ENCODE assay signal across 24 cellular contexts in the genomic region with DNA sequence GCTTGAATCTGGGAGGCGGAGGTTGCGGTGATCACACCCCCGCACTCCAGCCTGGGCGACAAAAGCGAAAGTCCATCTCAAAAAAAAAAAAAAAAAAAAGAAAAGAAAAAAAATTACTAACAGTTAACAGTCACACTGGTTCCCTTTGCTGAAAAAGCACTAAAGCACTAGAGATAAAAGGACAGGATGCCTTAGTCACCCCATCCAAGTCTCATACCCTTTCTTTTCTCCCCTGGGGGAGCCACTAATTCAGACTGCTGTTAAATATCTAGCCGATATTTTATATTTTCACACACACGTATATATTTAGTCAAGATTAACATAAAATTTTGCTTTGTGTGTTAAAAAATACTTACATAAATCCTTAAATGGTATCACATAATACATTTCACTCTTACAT.
"Had no signal": no experiment of that assay in that cellular context is flagged by ENCODE, and none has a peak within 500 bp of the region (broad histone marks: within the 10 kb centered on the region; RNA-seq: fewer than 3 reads in every experiment).

No MANE protein-coding gene starts in this region.

- H3K9me3 ChIP-seq: esophagus muscularis mucosa, gastroesophageal sphincter, lower lobe of right lung, mucosa of descending colon had no signal

- H3K36me3 Mint-ChIP-seq: immature natural killer cell, naive B cell had no signal

- H3K27ac Mint-ChIP-seq: immature natural killer cell; mesothelial cell of epicardium; naive B cell; naive thymus-derived CD8-positive, alpha-beta T cell had no signal

- H3K27me3 ChIP-seq: dorsolateral prefrontal cortex, esophagus muscularis mucosa, foreskin keratinocyte, gastroesophageal sphincter, heart left ventricle, hepatocyte had no signal

- H3K9me3 Mint-ChIP-seq: immature natural killer cell; naive thymus-derived CD8-positive, alpha-beta T cell had no signal

- H3K27ac ChIP-seq: coronary artery, dorsolateral prefrontal cortex, esophagus muscularis mucosa, foreskin keratinocyte, gastroesophageal sphincter, heart left ventricle, hepatocyte, lower lobe of right lung had no signal

- ATAC-seq: foreskin keratinocyte; gastroesophageal sphincter; heart left ventricle; left colon; left lobe of liver; left ventricle myocardium superior; lower lobe of right lung; mucosa of descending colon; naive thymus-derived CD8-positive, alpha-beta T cell had no signal

- H3K27me3 Mint-ChIP-seq: naive B cell; naive thymus-derived CD8-positive, alpha-beta T cell had no signal

- H3K4me3 ChIP-seq: coronary artery, dorsolateral prefrontal cortex, esophagus muscularis mucosa, gastroesophageal sphincter, heart left ventricle, hepatocyte, lower lobe of right lung, mucosa of descending colon had no signal

- H3K4me1 ChIP-seq: esophagus muscularis mucosa, gastroesophageal sphincter, heart left ventricle, lower lobe of right lung had no signal

- H3K36me3 ChIP-seq: esophagus muscularis mucosa, gastroesophageal sphincter, heart left ventricle, lower lobe of right lung had no signal

- H3K4me3 Mint-ChIP-seq: immature natural killer cell; mesothelial cell of epicardium; naive B cell; naive thymus-derived CD8-positive, alpha-beta T cell had no signal

- DNase-seq: dermis blood vessel endothelial cell; dorsolateral prefrontal cortex; effector CD4-positive, alpha-beta T cell; effector memory CD4-positive, alpha-beta T cell; foreskin keratinocyte; heart left ventricle; hypothalamus; immature natural killer cell; islet precursor cell; kidney; kidney glomerular epithelial cell; left colon; left ventricle myocardium superior; lower lobe of right lung; mesenchymal stem cell; mucosa of descending colon; naive B cell; naive thymus-derived CD8-positive, alpha-beta T cell had no signal

- H3K4me1 Mint-ChIP-seq: immature natural killer cell; naive B cell; naive thymus-derived CD8-positive, alpha-beta T cell had no signal
